Comparison of ENCODE assay signal across 23 cellular contexts in the genomic region with DNA sequence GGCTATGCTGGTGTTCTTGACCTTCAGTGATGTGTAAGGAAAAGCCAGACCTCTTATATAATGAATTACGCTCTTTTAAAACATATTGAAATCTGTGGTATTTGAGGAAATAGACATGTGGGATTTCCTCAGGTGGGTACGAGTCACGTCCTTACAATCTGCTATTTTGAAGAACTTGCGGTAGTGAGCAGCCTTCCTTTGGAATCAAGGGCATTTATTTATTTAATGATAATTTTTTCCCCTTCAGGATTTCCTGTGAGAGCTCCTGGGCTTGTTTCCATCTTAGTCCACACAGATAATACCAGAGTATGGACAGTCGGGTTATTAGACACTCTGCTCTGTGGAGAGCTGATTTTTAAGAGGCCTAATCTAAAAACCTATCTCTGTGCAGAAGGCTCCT.
DNase-seq lines count a peak whose midpoint lies in the region; TF ChIP-seq lines count a peak whose summit lies in the region.
"Had no signal": no experiment of that assay in that cellular context is flagged by ENCODE, and none has a peak within 500 bp of the region (broad histone marks: within the 10 kb centered on the region; RNA-seq: fewer than 3 reads in every experiment).

No MANE protein-coding gene starts in this region.

- BruUV-seq in mammary epithelial cell (replicated peaks; lab: Mats Ljungman, UMichigan), result no TSS peak

- intact Hi-C loops in mammary epithelial cell (cut with micrococcal nuclease), result loop anchor here (5.0 kb wide), 2 partner anchors 102 to 853 kb away; no protein-coding TSS in a partner anchor

- no peak overlapping the region for H3K9ac ChIP-seq in mammary epithelial cell (ENCODE audit: insufficient read depth, low read length)

- peaks cover 36% of the 10 kb centered on the region for H3K4me1 ChIP-seq in mammary epithelial cell (ENCODE audit: insufficient read depth, low read length)
- H3K4me1 ChIP-seq: testis had no signal

- 31% methylated on average over 5 of the region's 5 CpGs for WGBS in mammary epithelial cell (ENCODE audit: low coverage, missing lambda C conversion rate)

- CTCF ChIA-PET in mammary epithelial cell (lab: Charles Lee; ENCODE audit: low non-redundant PET), result no interaction called here

- H3K79me2 ChIP-seq in mammary epithelial cell (ENCODE audit: insufficient read depth, low read length), result peaks cover 13% of the 10 kb centered on the region

- no peaks in the 10 kb centered on the region for H3K27me3 ChIP-seq in mammary epithelial cell (ENCODE audit: insufficient read depth, low read length)
- H3K27me3 ChIP-seq: foreskin keratinocyte, ovary, testis had no signal

- dilution Hi-C loops in mammary epithelial cell (cut with HindIII; ENCODE audit: low sequenced_read_pairs), result loop anchor here (25.0 kb wide), 1 partner anchor 207 kb away; no protein-coding TSS in a partner anchor

- TF ChIP-seq CTCF in mammary epithelial cell (conservative IDR thresholded peaks at IDR 0.05 in 1 of 2, IDR thresholded peaks at IDR 0.05 in 1 of 2; ENCODE audit: extremely low read depth in 1 of 2, insufficient read depth in 1 of 2, low read depth in 1 of 2, low read length in 2 of 2), result no peak

- H3K27ac ChIP-seq in mammary epithelial cell (ENCODE audit: insufficient read depth, low read depth, low read length), result no peak overlapping the region
- H3K27ac ChIP-seq: C4-2B, foreskin keratinocyte, ovary, testis, WERI-Rb-1 had no signal

- H4K20me1 ChIP-seq in mammary epithelial cell (ENCODE audit: insufficient read depth, low read length), result no peaks in the 10 kb centered on the region

- no peak overlapping the region for H3K4me3 ChIP-seq in mammary epithelial cell (replicated peaks in 1 of 3; ENCODE audit: insufficient read depth in 1 of 3, low read depth in 2 of 3, low read length in 3 of 3)
- H3K4me3 ChIP-seq: ovary, testis had no signal

- DNase-seq in Daoy (ENCODE audit: low read depth) (peak; percentile 8), NCI-H226 (peak; percentile 59), mammary epithelial cell (peak; percentile 32), kidney tubule cell (ENCODE audit: low spot score) (peak; percentile 32), SK-N-DZ (ENCODE audit: low spot score) (no peak), NCI-H2107 (lab: John Stamatoyannopoulos, UW) (no peak), NCI-H524 (lab: John Stamatoyannopoulos, UW) (no peak), KBM-7 (no peak)
- DNase-seq: activated CD4-positive, alpha-beta T cell treated with anti-CD3 and anti-CD28 coated beads, Interleukin-2, amount 10 ng/mL, durations not matched to agents 24 days and 14 days; activated T-cell treated with anti-CD3 and anti-CD28 coated beads, Interleukin-2, amount 50 U/mL, for 4 hours; foreskin keratinocyte; KG1; MV-4-11; natural killer cell; NCI-H1694 treated with DMSO at 0.1 percent for 48 hours; NCI-H526 treated with DMSO at 0.1 percent for 48 hours; ovary; right cardiac atrium; RPMI8226; stimulated activated naive CD4-positive, alpha-beta T cell treated with Interleukin-2 at 50 U/mL for 16 hours; testis; WERI-Rb-1 had no signal

- H2AFZ ChIP-seq in mammary epithelial cell (ENCODE audit: low read depth, low read length), result no peak overlapping the region

- no peak overlapping the region for H3K4me2 ChIP-seq in mammary epithelial cell (ENCODE audit: insufficient read depth, low read depth, low read length)

- in situ Hi-C loops in mammary epithelial cell (cut with MboI; ENCODE audit: low sequenced_read_pairs in 2 of 2) (loop anchor here (5.0 kb wide), 1 partner anchor 202 kb away; no protein-coding TSS in a partner anchor), KBM-7 (cut with MboI; ENCODE audit: low pct_unique_long_range_greater_than_20kb, low sequenced_read_pairs) (loop anchor here (25.0 kb wide), 1 partner anchor 207 kb away; no protein-coding TSS in a partner anchor)

- H3K9me3 ChIP-seq in mammary epithelial cell (replicated peaks; ENCODE audit: insufficient read depth, low read length), result no peaks in the 10 kb centered on the region
- H3K9me3 ChIP-seq: ovary, testis had no signal

- H3K36me3 ChIP-seq in mammary epithelial cell (ENCODE audit: insufficient read depth, low read length), result peaks cover 10% of the 10 kb centered on the region
- H3K36me3 ChIP-seq: ovary, WERI-Rb-1 had no signal

Comparison
In these comparisons a context has a peak if more than half of its experiments do, and no peak if none do; other contexts are left out.
1. DNase-seq: peak in Daoy (single experiment), NCI-H226 (single experiment), mammary epithelial cell (single experiment) and kidney tubule cell (single experiment); none in SK-N-DZ (single experiment), NCI-H2107 (single experiment), NCI-H524 (0 of 2) and KBM-7 (single experiment).